ENCODE assay signal across 8 cellular contexts in genomic region chr14:57268161-57269067, GRCh38. TPM values are rescaled to one million over a fixed set of nuclear protein-coding genes. Genes with fewer than 3 reads are reported as not detected.
DNase-seq lines count a peak whose midpoint lies in the region; ATAC-seq, FAIRE-seq and TF ChIP-seq lines count a peak whose summit lies in the region.

A gene with protein sequence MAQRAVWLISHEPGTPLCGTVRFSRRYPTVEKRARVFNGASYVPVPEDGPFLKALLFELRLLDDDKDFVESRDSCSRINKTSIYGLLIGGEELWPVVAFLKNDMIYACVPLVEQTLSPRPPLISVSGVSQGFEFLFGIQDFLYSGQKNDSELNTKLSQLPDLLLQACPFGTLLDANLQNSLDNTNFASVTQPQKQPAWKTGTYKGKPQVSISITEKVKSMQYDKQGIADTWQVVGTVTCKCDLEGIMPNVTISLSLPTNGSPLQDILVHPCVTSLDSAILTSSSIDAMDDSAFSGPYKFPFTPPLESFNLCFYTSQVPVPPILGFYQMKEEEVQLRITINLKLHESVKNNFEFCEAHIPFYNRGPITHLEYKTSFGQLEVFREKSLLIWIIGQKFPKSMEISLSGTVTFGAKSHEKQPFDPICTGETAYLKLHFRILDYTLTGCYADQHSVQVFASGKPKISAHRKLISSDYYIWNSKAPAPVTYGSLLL (plus strand): TSS chr14:57268971. CDS start chr14:57269315, 344 bp downstream.
Gene EXOC5 (minus strand): TSS chr14:57268905. CDS start chr14:57268648, 257 bp downstream.

- ATAC-seq in GM21367 (IDR thresholded peaks at IDR 0.05; ENCODE audit: unreplicated experiment) = peak; percentile 85
- peak; percentile 82 for ATAC-seq in effector memory CD8-positive, alpha-beta T cell (replicated peaks)

- H3K36me3 ChIP-seq in Caco-2 (ENCODE audit: control insufficient read depth, insufficient read depth, low read length) = no peaks in the 10 kb centered on the region; the same call in 1 of the 2 replicates

- peaks cover 45% of the 10 kb centered on the region for H3K4me1 ChIP-seq in Caco-2

- peaks cover 35% of the 10 kb centered on the region for H3K4me1 Mint-ChIP-seq in Caco-2 (ENCODE audit: low read depth, unreplicated experiment)
- peaks cover 38 to 62% of the 10 kb centered on the region in 2 donors for H3K4me1 Mint-ChIP-seq in effector memory CD8-positive, alpha-beta T cell (ENCODE audit: low read depth in 2 of 2)

- no peaks in the 10 kb centered on the region for H3K9me3 ChIP-seq in Caco-2

- intact Hi-C loops in Caco-2 (cut with micrococcal nuclease; ENCODE audit: unreplicated experiment) = loop anchor here (1.0 to 5.0 kb wide), 2 partner anchors 24 to 1661 kb away; no protein-coding TSS in a partner anchor

- H3K4me3 ChIP-seq in Caco-2 (ENCODE audit: low read depth, low read length) = peak within 1 kb of the TSS; percentile 79

- H3K27me3 ChIP-seq in Caco-2 (replicated peaks; ENCODE audit: control insufficient read depth, insufficient read depth, low read length) = no peaks in the 10 kb centered on the region

- peak in 1 of 2 experiments; percentile 5 for TF ChIP-seq CTCF in Caco-2 (IDR thresholded peaks at IDR 0.05; ENCODE audit: insufficient read depth in 1 of 2, low read depth in 1 of 2, low read length in 1 of 2, severe bottlenecking in 1 of 2, unreplicated experiment in 1 of 2)

- H3K27ac Mint-ChIP-seq in Caco-2 (ENCODE audit: unreplicated experiment) = peak within 1 kb of the TSS; percentile 99
- peak within 1 kb of the TSS; percentile 99 for H3K27ac Mint-ChIP-seq in effector memory CD8-positive, alpha-beta T cell

- POLR2A ChIA-PET in Caco-2 (lab: Charles Lee) = interaction anchor here (0.5 to 1.5 kb wide), 6 partner anchors 17 to 148 kb away, joined by 3 to 4 read pairs (median 3); partner anchors contain the start of gene NAA30

- H3K36me3 Mint-ChIP-seq in Caco-2 (ENCODE audit: insufficient read depth, unreplicated experiment) = peaks cover 15% of the 10 kb centered on the region
- H3K36me3 Mint-ChIP-seq in effector memory CD8-positive, alpha-beta T cell (ENCODE audit: insufficient read depth) = peaks cover 24% of the 10 kb centered on the region

- H3K9me3 Mint-ChIP-seq in Caco-2 (ENCODE audit: unreplicated experiment) = no peaks in the 10 kb centered on the region
- no peaks in the 10 kb centered on the region for H3K9me3 Mint-ChIP-seq in effector memory CD8-positive, alpha-beta T cell

- peak; percentile 91 to 93 for DNase-seq in Caco-2
- DNase-seq in HTR-8/SVneo (ENCODE audit: insufficient read length, low spot score) = peak; percentile 93
- DNase-seq in NOMO-1 treated with dmso at 0.1 percent for 144 hours (lab: John Stamatoyannopoulos, UW; ENCODE audit: unreplicated experiment) = peak; percentile 91
- DNase-seq in activated CD8-positive, alpha-beta memory T cell treated with anti-CD3 and anti-CD28 coated beads for 48 hours (ENCODE audit: low read depth in 2 of 3, low spot score in 2 of 3) = peak; percentile 79 to 82 (median 81)
- peak; percentile 87 to 89 (median 87) for DNase-seq in effector memory CD8-positive, alpha-beta T cell
- DNase-seq in medulla oblongata (ENCODE audit: extremely low spot score) = peak; percentile 95
- DNase-seq in stimulated activated CD8-positive, alpha-beta memory T cell treated with anti-CD3 and anti-CD28 coated beads, Interleukin-12 subunit alpha, Interleukin-12 subunit beta, amount 100 ng/mL, for 1 hour (ENCODE audit: low read depth) = peak; percentile 81

- CTCF ChIA-PET in Caco-2 (lab: Charles Lee) = interaction anchor here (0.6 to 1.0 kb wide), 4 partner anchors 22 to 1045 kb away, joined by 3 to 7 read pairs (median 6); partner anchors contain the start of gene NAA30

- H3K27me3 Mint-ChIP-seq in Caco-2 (ENCODE audit: insufficient read depth, unreplicated experiment) = no peaks in the 10 kb centered on the region
- H3K27me3 Mint-ChIP-seq in effector memory CD8-positive, alpha-beta T cell = no peaks in the 10 kb centered on the region

- peak within 1 kb of the TSS; percentile 99 for H3K4me3 Mint-ChIP-seq in Caco-2 (ENCODE audit: unreplicated experiment)
- H3K4me3 Mint-ChIP-seq in effector memory CD8-positive, alpha-beta T cell = peak within 1 kb of the TSS; percentile 93 to 98

- no TSS peak for BruUV-seq in Caco-2 (replicated peaks; lab: Mats Ljungman, UMichigan)

- FAIRE-seq in HTR-8/SVneo (lab: Jason Lieb, UNC) = peak; percentile 96

RNA-seq across cellular contexts. Expression of the first gene that starts in this region (rescaled TPM):
- 39.4 and 47.8 TPM in 2 replicates for total RNA-seq in Caco-2 (2022)

RNA-seq across cellular contexts. Expression of gene EXOC5, which starts in this region (rescaled TPM):
- total RNA-seq in Caco-2 (2022) = 66.5 and 69.8 TPM in 2 replicates

Comparison
In these comparisons a context has a peak if more than half of its experiments do, and no peak if none do; other contexts are left out.
1. Peak in every context shown above with its lines: DNase-seq, ATAC-seq and H3K4me3 ChIP-seq.